ENCODE assay signal across 1 cellular context in the genomic region with DNA sequence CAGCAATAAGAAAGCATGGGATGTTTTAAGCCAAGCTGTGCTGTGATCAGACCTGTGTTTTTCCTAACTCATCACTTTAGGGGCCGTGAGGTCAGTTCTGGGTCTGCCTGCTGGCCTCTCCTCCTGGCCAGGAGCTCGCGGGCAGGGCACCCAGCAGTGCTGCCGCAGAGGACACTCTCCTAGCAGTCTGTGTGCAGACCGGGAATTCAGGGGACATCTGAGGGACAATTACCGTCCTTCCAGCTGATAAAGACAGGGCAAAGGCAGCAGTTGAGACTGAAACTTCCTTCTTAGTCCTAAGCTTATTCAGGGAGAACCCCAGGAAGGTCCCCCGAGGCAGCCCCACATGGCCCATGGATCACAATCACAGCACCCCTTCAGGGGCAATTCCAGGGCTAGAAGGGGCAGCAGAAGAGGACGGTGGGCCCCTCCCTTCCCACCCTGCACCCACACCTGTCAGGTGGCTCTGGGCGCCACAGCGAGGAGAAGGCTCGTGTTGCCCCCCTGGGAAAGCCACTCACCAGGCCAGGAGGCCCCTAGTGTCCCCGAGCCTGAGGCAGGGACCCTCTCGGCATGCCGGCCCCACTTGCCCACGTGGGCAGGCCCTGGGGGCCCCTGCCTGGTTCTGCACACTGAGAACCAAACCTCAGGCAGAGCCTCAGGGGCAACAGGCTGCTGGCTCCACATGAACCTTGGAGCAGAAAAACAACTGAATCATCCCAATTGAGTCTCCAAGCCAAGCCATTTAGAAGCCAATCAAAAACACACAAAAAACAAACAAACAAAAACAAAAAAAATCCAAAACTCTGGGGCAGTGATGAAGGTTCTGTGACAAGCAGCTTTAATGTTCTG.
TF ChIP-seq lines count a peak whose summit lies in the region.

No MANE protein-coding gene starts in this region.

TF ChIP-seq in HEK293, 187 proteins besides CTCF, POLR2A, EP300 and RAD21 (continued from another document):
- TF ChIP-seq ZNF558 (tag by site-specific recombination; IDR thresholded peaks at IDR 0.05) (no peak), ZNF394 (tag by site-specific recombination; IDR thresholded peaks at IDR 0.05; ENCODE audit: borderline replicate concordance) (no peak), ZNF266 (tag by site-specific recombination; IDR thresholded peaks at IDR 0.05; ENCODE audit: low read depth) (no peak), SALL2 (tag by site-specific recombination; IDR thresholded peaks at IDR 0.05; ENCODE audit: borderline replicate concordance) (no peak), ZBTB7A (tag by site-specific recombination; IDR thresholded peaks at IDR 0.05; ENCODE audit: low read depth) (no peak), ZFP3 (tag by site-specific recombination; IDR thresholded peaks at IDR 0.05; ENCODE audit: low read depth) (no peak), ZNF324 (tag by site-specific recombination; IDR thresholded peaks at IDR 0.05) (no peak), ZBTB1 (tag by site-specific recombination; IDR thresholded peaks at IDR 0.05) (no peak), ZIC2 (tag by site-specific recombination; IDR thresholded peaks at IDR 0.05) (peak; percentile 63), REST (tag by site-specific recombination; IDR thresholded peaks at IDR 0.05) (no peak), SCRT2 (tag by site-specific recombination; IDR thresholded peaks at IDR 0.05) (peak; percentile 88), ZNF544 (tag by site-specific recombination; IDR thresholded peaks at IDR 0.05) (no peak), ZNF341 (tag by site-specific recombination; IDR thresholded peaks at IDR 0.05; ENCODE audit: low read depth) (no peak), ZNF140 (tag by site-specific recombination; IDR thresholded peaks at IDR 0.05) (no peak), ZNF521 (tag by site-specific recombination; IDR thresholded peaks at IDR 0.05) (no peak), ZNF600 (tag by site-specific recombination; IDR thresholded peaks at IDR 0.05) (peak; percentile 46; the same call in 1 of the 2 replicates), ZFP41 (tag by site-specific recombination; IDR thresholded peaks at IDR 0.05; ENCODE audit: borderline replicate concordance) (no peak), FEZF1 (tag by site-specific recombination; IDR thresholded peaks at IDR 0.05) (no peak), ZNF148 (tag by site-specific recombination; IDR thresholded peaks at IDR 0.05; ENCODE audit: borderline replicate concordance) (no peak), ZNF664 (tag by site-specific recombination; IDR thresholded peaks at IDR 0.05) (no peak), ZNF133 (tag by site-specific recombination; IDR thresholded peaks at IDR 0.05) (no peak), ZNF211 (tag by site-specific recombination; IDR thresholded peaks at IDR 0.05; ENCODE audit: low read depth) (no peak), ZNF658 (tag by site-specific recombination; IDR thresholded peaks at IDR 0.05) (no peak), ZNF2 (tag by site-specific recombination; IDR thresholded peaks at IDR 0.05) (no peak)
- TF ChIP-seq, protein P1, sequence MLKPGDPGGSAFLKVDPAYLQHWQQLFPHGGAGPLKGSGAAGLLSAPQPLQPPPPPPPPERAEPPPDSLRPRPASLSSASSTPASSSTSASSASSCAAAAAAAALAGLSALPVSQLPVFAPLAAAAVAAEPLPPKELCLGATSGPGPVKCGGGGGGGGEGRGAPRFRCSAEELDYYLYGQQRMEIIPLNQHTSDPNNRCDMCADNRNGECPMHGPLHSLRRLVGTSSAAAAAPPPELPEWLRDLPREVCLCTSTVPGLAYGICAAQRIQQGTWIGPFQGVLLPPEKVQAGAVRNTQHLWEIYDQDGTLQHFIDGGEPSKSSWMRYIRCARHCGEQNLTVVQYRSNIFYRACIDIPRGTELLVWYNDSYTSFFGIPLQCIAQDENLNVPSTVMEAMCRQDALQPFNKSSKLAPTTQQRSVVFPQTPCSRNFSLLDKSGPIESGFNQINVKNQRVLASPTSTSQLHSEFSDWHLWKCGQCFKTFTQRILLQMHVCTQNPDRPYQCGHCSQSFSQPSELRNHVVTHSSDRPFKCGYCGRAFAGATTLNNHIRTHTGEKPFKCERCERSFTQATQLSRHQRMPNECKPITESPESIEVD (tag by site-specific recombination; IDR thresholded peaks at IDR 0.05) = no peak
